In the genomic region with DNA sequence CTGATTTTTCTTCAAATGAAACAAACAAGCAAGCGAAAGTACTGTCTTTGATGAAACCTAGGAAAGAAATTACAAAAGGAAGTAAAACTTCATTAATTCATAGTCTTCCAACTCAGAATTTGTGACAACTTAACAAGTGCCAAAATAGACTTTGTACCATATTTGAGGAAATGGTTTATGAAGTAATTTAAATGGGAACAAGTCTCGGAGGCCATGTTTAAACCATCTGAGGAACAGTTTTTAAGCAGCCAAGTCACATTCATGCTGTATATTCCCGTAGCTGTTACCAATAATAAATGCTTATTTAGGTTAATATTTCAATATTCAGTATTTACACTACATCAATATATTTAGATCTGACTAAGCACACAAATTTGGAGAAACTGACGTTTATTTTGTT, we compare ENCODE assay signal across 12 cellular contexts. TPM values are rescaled to one million over a fixed set of nuclear protein-coding genes. Genes with fewer than 3 reads are reported as not detected.
A peak's percentile ranks its signal among the peaks of the same experiment; 100 is the strongest.
DNase-seq lines count a peak whose midpoint lies in the region; ATAC-seq and TF ChIP-seq lines count a peak whose summit lies in the region.
"Had no signal": no experiment of that assay in that cellular context is flagged by ENCODE, and none has a peak within 500 bp of the region (broad histone marks: within the 10 kb centered on the region; RNA-seq: fewer than 3 reads in every experiment).

No MANE protein-coding gene starts in this region.

- H3K27ac ChIP-seq in VCaP (peak overlapping the region; percentile 78), right lobe of liver (peak overlapping the region; percentile 32 to 66 (median 56)), uterus (peak overlapping the region; percentile 77 to 82)

- H3K36me3 ChIP-seq in right lobe of liver (no peaks in the 10 kb centered on the region), uterus (no peaks in the 10 kb centered on the region)

- H3K27me3 Mint-ChIP-seq in stimulated activated naive CD8-positive, alpha-beta T cell treated with anti-CD3 and anti-CD28 coated beads, Interleukin-15, Interleukin-2, amounts not matched to agents 100 ng/mL and 50 ng/mL, for 24 hours = no peaks in the 10 kb centered on the region

- H3K9me3 ChIP-seq in right lobe of liver (no peaks in the 10 kb centered on the region), uterus (no peaks in the 10 kb centered on the region)
- H3K9me3 ChIP-seq: Caco-2 had no signal

- peaks cover 25% of the 10 kb centered on the region for H3K36me3 Mint-ChIP-seq in stimulated activated naive CD8-positive, alpha-beta T cell treated with anti-CD3 and anti-CD28 coated beads, Interleukin-15, Interleukin-2, amounts not matched to agents 100 ng/mL and 50 ng/mL, for 24 hours (ENCODE audit: low read depth)

- no peaks in the 10 kb centered on the region for H3K27me3 ChIP-seq in right lobe of liver
- no peaks in the 10 kb centered on the region for H3K27me3 ChIP-seq in uterus

- TF ChIP-seq POLR2A in right lobe of liver (IDR thresholded peaks at IDR 0.05) (no peak), uterus (IDR thresholded peaks at IDR 0.05) (no peak)

- H3K4me1 Mint-ChIP-seq in stimulated activated naive CD8-positive, alpha-beta T cell treated with anti-CD3 and anti-CD28 coated beads, Interleukin-15, Interleukin-2, amounts not matched to agents 100 ng/mL and 50 ng/mL, for 24 hours (ENCODE audit: low read depth) = peaks cover 60% of the 10 kb centered on the region

- peak overlapping the region; percentile 99 for H3K4me3 Mint-ChIP-seq in stimulated activated naive CD8-positive, alpha-beta T cell treated with anti-CD3 and anti-CD28 coated beads, Interleukin-15, Interleukin-2, amounts not matched to agents 100 ng/mL and 50 ng/mL, for 24 hours
- H3K4me3 Mint-ChIP-seq: endodermal cell had no signal

- intact Hi-C loops in right lobe of liver (cut with DNase I) (no loop called here), uterus (cut with DNase I; ENCODE audit: low total_unique reads) (no loop called here)

- TF ChIP-seq CTCF in VCaP (conservative IDR thresholded peaks at IDR 0.05) = no peak
- no peak for TF ChIP-seq CTCF in right lobe of liver (IDR thresholded peaks at IDR 0.05)
- TF ChIP-seq CTCF in uterus (IDR thresholded peaks at IDR 0.05) = no peak

- 29% methylated on average over 4 of the region's 4 CpGs for WGBS in right lobe of liver (ENCODE audit: insufficient coverage, low coverage, low lambda C conversion rate, missing lambda C conversion rate)

- H3K27ac Mint-ChIP-seq in stimulated activated naive CD8-positive, alpha-beta T cell treated with anti-CD3 and anti-CD28 coated beads, Interleukin-15, Interleukin-2, amounts not matched to agents 100 ng/mL and 50 ng/mL, for 24 hours = peak overlapping the region; percentile 99
- H3K27ac Mint-ChIP-seq: endodermal cell had no signal

- DNase-seq in stimulated activated naive CD8-positive, alpha-beta T cell treated with anti-CD3 and anti-CD28 coated beads, Interleukin-15, Interleukin-2, amounts not matched to agents 100 U/mL and 50 U/mL, for 24 hours = no peak
- DNase-seq in right lobe of liver = no peak
- DNase-seq in uterus = no peak
- no peak for DNase-seq in medulla oblongata (ENCODE audit: extremely low spot score)
- no peak for DNase-seq in SHP77 (lab: John Stamatoyannopoulos, UW)
- DNase-seq in NCI-H2227 treated with DMSO at 0.1 percent for 48 hours (lab: John Stamatoyannopoulos, UW) = no peak
- DNase-seq: Caco-2, endodermal cell had no signal

- H3K4me1 ChIP-seq in right lobe of liver (no peaks in the 10 kb centered on the region), uterus (no peaks in the 10 kb centered on the region)
- H3K4me1 ChIP-seq: Caco-2 had no signal

- H3K4me3 ChIP-seq in right lobe of liver (peak overlapping the region in 1 of 3 donors; percentile 49), uterus (no peak overlapping the region)

- H3K9me3 Mint-ChIP-seq in stimulated activated naive CD8-positive, alpha-beta T cell treated with anti-CD3 and anti-CD28 coated beads, Interleukin-15, Interleukin-2, amounts not matched to agents 100 ng/mL and 50 ng/mL, for 24 hours = no peaks in the 10 kb centered on the region
- H3K9me3 Mint-ChIP-seq: endodermal cell had no signal

- no peak for ATAC-seq in stimulated activated naive CD8-positive, alpha-beta T cell treated with anti-CD3 and anti-CD28 coated beads, Interleukin-15, Interleukin-2, amounts not matched to agents 100 U/mL and 50 U/mL, for 24 hours
- no peak for ATAC-seq in right lobe of liver

RNA-seq across cellular contexts. Expression of gene ARHGDIB, which starts 0.8 kb away (rescaled TPM):
- total RNA-seq in right lobe of liver = 10 to 100 TPM; 17.2 to 58.1 (median 31.9) TPM
- 100 to 1,000 TPM in 1 of 4 donors, 10 to 100 TPM in 3; 28.4 to 175 (median 59.9) TPM for total RNA-seq in uterus

RNA-seq across cellular contexts. Expression of gene PDE6H, which starts 10.7 kb away (rescaled TPM):
- total RNA-seq in right lobe of liver (not detected), uterus (not detected)
- total RNA-seq: Caco-2, endodermal cell, kidney epithelial cell, subcutaneous adipose tissue had no signal

RNA-seq across cellular contexts. Expression of gene ERP27, which starts 23.8 kb away (rescaled TPM):
- 1 to 10 TPM in 1 of 6 experiments, under 1 TPM in 3, not detected in 2; 0.26 to 1.0 (median 0.39) TPM for total RNA-seq in right lobe of liver
- 1 to 10 TPM in 2 of 4 donors, under 1 TPM in 1, not detected in 1; 0.61 to 2.6 (median 1.5) TPM for total RNA-seq in uterus
